In the genomic region with DNA sequence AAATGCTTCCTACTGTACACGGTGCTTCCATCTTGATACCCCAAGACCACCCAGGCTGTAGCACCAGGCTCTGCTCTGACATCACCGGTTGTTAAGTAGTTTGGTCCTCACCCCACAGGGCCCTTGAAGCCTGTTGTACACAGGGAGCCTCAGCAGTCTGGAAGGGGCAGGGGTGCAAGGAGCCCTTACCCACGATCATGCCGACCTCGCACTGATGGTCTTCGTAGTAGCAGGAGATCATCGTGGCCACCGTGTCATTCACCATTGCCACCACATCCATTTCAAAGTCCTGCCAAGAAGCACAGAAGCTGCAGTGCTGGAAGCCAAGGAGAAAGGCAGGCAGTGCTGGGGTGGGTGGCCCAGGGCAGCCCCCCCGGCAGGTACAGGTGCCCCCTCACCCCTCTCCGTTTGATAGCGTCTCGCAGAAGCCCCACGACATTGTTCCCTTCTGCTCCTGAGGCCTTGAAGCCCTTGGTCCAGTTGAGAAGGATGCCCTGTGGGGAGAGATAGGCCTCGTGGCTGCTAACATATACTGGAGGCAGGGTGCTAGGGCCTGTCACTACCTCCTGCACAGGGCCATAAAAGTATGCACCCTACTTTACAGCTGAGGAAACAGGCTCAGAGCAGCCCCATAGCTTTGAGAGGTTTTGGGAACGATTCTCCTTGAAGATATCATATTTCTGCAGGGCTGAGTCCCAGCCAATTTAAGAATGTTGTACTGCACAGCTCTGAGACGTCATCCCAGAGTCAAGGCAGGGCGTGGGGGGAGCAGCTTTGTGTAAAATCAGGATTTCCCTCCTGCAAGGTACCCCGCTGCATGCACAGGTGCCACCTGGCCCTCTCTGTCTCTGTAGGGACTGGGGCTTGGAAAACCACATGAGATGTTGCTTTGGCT, we compare ENCODE assay signal across 23 cellular contexts. TPM values are rescaled to one million over a fixed set of nuclear protein-coding genes. Genes with fewer than 3 reads are reported as not detected.
DNase-seq lines count a peak whose midpoint lies in the region; ATAC-seq, FAIRE-seq and TF ChIP-seq lines count a peak whose summit lies in the region.
"Had no signal": no experiment of that assay in that cellular context is flagged by ENCODE, and none has a peak within 500 bp of the region (broad histone marks: within the 10 kb centered on the region; RNA-seq: fewer than 3 reads in every experiment).

No MANE protein-coding gene starts in this region.

- CTCF ChIA-PET in IMR-90 (lab: Yijun Ruan, JAX): no interaction called here
- CTCF ChIA-PET in CD8-positive, alpha-beta memory T cell (lab: Charles Lee): no interaction called here

- H3K4me3 Mint-ChIP-seq in CD8-positive, alpha-beta memory T cell: no peak overlapping the region
- H3K4me3 Mint-ChIP-seq: activated B cell treated with CpG ODN at 0.5 μM for 24 hours, T-helper 17 cell had no signal

- peaks cover 2 to 7% of the 10 kb centered on the region in 2 donors for H3K27me3 Mint-ChIP-seq in CD8-positive, alpha-beta memory T cell
- H3K27me3 Mint-ChIP-seq: activated B cell treated with CpG ODN at 0.5 μM for 24 hours, T-helper 17 cell had no signal

- in situ Hi-C loops in IMR-90 (cut with MboI; ENCODE audit: low sequenced_read_pairs): no loop called here

- H2BK20ac ChIP-seq in IMR-90 (ENCODE audit: low read depth, low read length): no peak overlapping the region

- no peaks in the 10 kb centered on the region for H4K20me1 ChIP-seq in IMR-90 (ENCODE audit: insufficient read depth, low read length)

- H3K4me1 ChIP-seq in IMR-90 (ENCODE audit: control insufficient read depth, insufficient read depth, low read length): peaks cover 10% of the 10 kb centered on the region; the same call in 1 of the 2 replicates
- H3K4me1 ChIP-seq in CD8-positive, alpha-beta memory T cell (ENCODE audit: insufficient read depth, low read length): peaks cover 7% of the 10 kb centered on the region

- no peak overlapping the region for H2AK9ac ChIP-seq in IMR-90 (replicated peaks; ENCODE audit: low read depth, low read length, poor library complexity)

- POLR2A ChIA-PET in IMR-90 (lab: Charles Lee; ENCODE audit: unreplicated experiment): interaction anchor here (1.3 kb wide), 1 partner anchor 14 kb away, joined by 3 read pairs; no protein-coding TSS in a partner anchor
- POLR2A ChIA-PET in CD8-positive, alpha-beta memory T cell (lab: Charles Lee): no interaction called here

- no peak overlapping the region for H3K27ac ChIP-seq in IMR-90 (ENCODE audit: insufficient read depth, low read length)
- no peak overlapping the region for H3K27ac ChIP-seq in CD8-positive, alpha-beta memory T cell (ENCODE audit: low read depth, low read length)
- H3K27ac ChIP-seq: 22Rv1, upper lobe of left lung had no signal

- H2BK5ac ChIP-seq in IMR-90 (ENCODE audit: low read depth, low read length, poor library complexity, severe bottlenecking): no peak overlapping the region

- no peak overlapping the region; the same call in 1 of the 2 replicates for H4K5ac ChIP-seq in IMR-90 (ENCODE audit: low read depth, low read length)

- H4K8ac ChIP-seq in IMR-90 (ENCODE audit: low read depth in 2 of 2, low read length in 2 of 2): no peak overlapping the region

- no peaks in the 10 kb centered on the region for H3K36me3 ChIP-seq in IMR-90 (ENCODE audit: control insufficient read depth, insufficient read depth, low read length)
- no peaks in the 10 kb centered on the region for H3K36me3 ChIP-seq in CD8-positive, alpha-beta memory T cell (ENCODE audit: insufficient read depth, low read length)
- H3K36me3 ChIP-seq: BE2C, upper lobe of left lung had no signal

- FAIRE-seq in GM19239 (lab: Jason Lieb, UNC): no peak
- FAIRE-seq: D721Med had no signal

- DNase-seq in NCI-H2107 treated with DMSO at 0.1 percent for 48 hours (lab: John Stamatoyannopoulos, UW; ENCODE audit: unreplicated experiment) (peak; percentile 58), NCI-H2107 (lab: John Stamatoyannopoulos, UW) (no peak), IMR-90 (peak; percentile 30), fibroblast of peridontal ligament (ENCODE audit: extremely low read depth) (peak; percentile 63), posterior vena cava (ENCODE audit: low spot score) (peak; percentile 59), GM19239 (ENCODE audit: insufficient read length, low spot score) (no peak)
- DNase-seq in CD8-positive, alpha-beta memory T cell: no peak
- DNase-seq: activated B cell treated with CpG ODN at 0.5 μM for 24 hours; BE2C; dermis blood vessel endothelial cell; hypothalamus; NCI-H1417; NCI-H345; stimulated activated naive CD4-positive, alpha-beta T cell; T-helper 17 cell; upper lobe of left lung had no signal

- no peaks in the 10 kb centered on the region for H3K9me3 ChIP-seq in IMR-90 (ENCODE audit: control insufficient read depth, insufficient read depth, low read length)
- H3K9me3 ChIP-seq in CD8-positive, alpha-beta memory T cell (ENCODE audit: low read length): no peaks in the 10 kb centered on the region
- H3K9me3 ChIP-seq: BE2C, upper lobe of left lung had no signal

- dilution Hi-C loops in IMR-90 (cut with HindIII; ENCODE audit: low sequenced_read_pairs, unreplicated experiment): no loop called here

- H3K9ac ChIP-seq in IMR-90 (ENCODE audit: low read depth, low read length): no peak overlapping the region

- H3K79me1 ChIP-seq in IMR-90 (ENCODE audit: low read depth in 1 of 2, low read length in 2 of 2): no peaks in the 10 kb centered on the region

- no peak overlapping the region for H2BK15ac ChIP-seq in IMR-90 (ENCODE audit: low read depth, low read length)

- H3K4me1 Mint-ChIP-seq in CD8-positive, alpha-beta memory T cell: peaks cover 6 to 17% (median 6%) of the 10 kb centered on the region in 3 donors

- no peak overlapping the region for H3K4ac ChIP-seq in IMR-90 (ENCODE audit: low read depth, low read length)

- H3K56ac ChIP-seq in IMR-90 (ENCODE audit: extremely low read depth, insufficient read depth, low read length): no peak overlapping the region

- no peak overlapping the region for H4K91ac ChIP-seq in IMR-90 (ENCODE audit: insufficient read depth, low read depth, low read length)

- no peak overlapping the region for H2AK5ac ChIP-seq in IMR-90 (ENCODE audit: low read depth, low read length)

- ATAC-seq in IMR-90 (ENCODE audit: low read depth): peak; percentile 36
- ATAC-seq in GM21786 (IDR thresholded peaks at IDR 0.05; ENCODE audit: unreplicated experiment): no peak
- ATAC-seq: T-helper 17 cell had no signal

- H3K27ac Mint-ChIP-seq in CD8-positive, alpha-beta memory T cell: no peak overlapping the region
- H3K27ac Mint-ChIP-seq: activated B cell treated with CpG ODN at 0.5 μM for 24 hours, progenitor cell of endocrine pancreas, T-helper 17 cell had no signal

- no peak overlapping the region for H3K4me3 ChIP-seq in IMR-90 (ENCODE audit: insufficient read depth, low read depth, low read length)
- no peak overlapping the region for H3K4me3 ChIP-seq in CD8-positive, alpha-beta memory T cell (ENCODE audit: low read length)
- H3K4me3 ChIP-seq: upper lobe of left lung had no signal

- H3K4me2 ChIP-seq in IMR-90 (ENCODE audit: low read depth, low read length): no peak overlapping the region

- H3K18ac ChIP-seq in IMR-90 (ENCODE audit: low read depth, low read length): no peak overlapping the region

- no peak overlapping the region for H2AFZ ChIP-seq in IMR-90 (replicated peaks; ENCODE audit: low read length, poor library complexity)

- no peak for TF ChIP-seq CTCF in IMR-90 (conservative IDR thresholded peaks at IDR 0.05; ENCODE audit: low read depth, low read length)

- no peak for TF ChIP-seq RAD21 in IMR-90 (IDR thresholded peaks at IDR 0.05; ENCODE audit: low read length)

- 39% methylated on average over 3 of the region's 18 CpGs; no CpG with 5 or more reads in 1 of the 2 experiments for WGBS in IMR-90 (ENCODE audit: extremely low coverage in 2 of 2, insufficient read length in 1 of 2), 2 experiments

- TF ChIP-seq POLR2A in IMR-90 (IDR thresholded peaks at IDR 0.05; ENCODE audit: low read depth, low read length): no peak

- H3K9me1 ChIP-seq in IMR-90 (ENCODE audit: insufficient read depth, low read length): peaks cover 6% of the 10 kb centered on the region; the same call in 1 of the 2 replicates

- H3K36me3 Mint-ChIP-seq in CD8-positive, alpha-beta memory T cell: no peaks in the 10 kb centered on the region

- peaks cover 29% of the 10 kb centered on the region for H3K27me3 ChIP-seq in IMR-90 (ENCODE audit: control insufficient read depth, insufficient read depth, low read length)
- H3K27me3 ChIP-seq in CD8-positive, alpha-beta memory T cell (ENCODE audit: insufficient read depth, low read length, poor library complexity, severe bottlenecking): no peaks in the 10 kb centered on the region
- H3K27me3 ChIP-seq: BE2C had no signal

- BruUV-seq in IMR-90 (replicated peaks; lab: Mats Ljungman, UMichigan): no TSS peak

- intact Hi-C loops in IMR-90 (cut with micrococcal nuclease) (no loop called here), posterior vena cava (cut with DNase I) (loop anchor here in 1 of 2 donors (10.0 kb wide), 1 partner anchor 1625 kb away; no protein-coding TSS in a partner anchor)

- H2BK120ac ChIP-seq in IMR-90 (ENCODE audit: low read depth, low read length): no peak overlapping the region

- H3K14ac ChIP-seq in IMR-90 (replicated peaks; ENCODE audit: low read depth, low read length): no peak overlapping the region

- no peaks in the 10 kb centered on the region for H3K9me3 Mint-ChIP-seq in CD8-positive, alpha-beta memory T cell
- H3K9me3 Mint-ChIP-seq: activated B cell treated with CpG ODN at 0.5 μM for 24 hours had no signal

- no peak overlapping the region for H3K23ac ChIP-seq in IMR-90 (ENCODE audit: low read depth, low read length)

RNA-seq across cellular contexts. Expression of a gene that starts 8.7 kb away (rescaled TPM):
- not detected in 2 replicates for total RNA-seq in IMR-90 (2012; rRNA removed)
- polyA plus RNA-seq in IMR-90 (2012; rRNA removed): 0.24 TPM in 1 of 2 replicates, not detected in the other
- polyA plus RNA-seq in IMR-90 (2012; cell fraction: cytosol; rRNA removed): not detected in 2 replicates
- 0.40 TPM in 1 of 2 replicates, not detected in the other for polyA plus RNA-seq in IMR-90 (2012; cell fraction: nucleus; rRNA removed; ENCODE audit: low replicate concordance)
- total RNA-seq in posterior vena cava: 1 to 10 TPM in 1 of 2 donors, not detected in 1; 1.4 TPM
- not detected for total RNA-seq in CD8-positive, alpha-beta memory T cell
- not detected for polyA plus RNA-seq in CD8-positive, alpha-beta memory T cell
- total RNA-seq: activated B cell treated with CpG ODN at 0.5 μM for 24 hours, aorta, dermis blood vessel endothelial cell, esophagus mucosa, mucosa of gallbladder, T-helper 17 cell, upper lobe of left lung had no signal

RNA-seq across cellular contexts. Expression of a gene that starts 26.5 kb away (rescaled TPM):
- total RNA-seq in IMR-90 (2012; rRNA removed): 136 and 163 TPM in 2 replicates
- polyA plus RNA-seq in IMR-90 (2012; rRNA removed): 142 and 165 TPM in 2 replicates
- 137 and 138 TPM in 2 replicates for polyA plus RNA-seq in IMR-90 (2012; cell fraction: cytosol; rRNA removed)
- 99.1 and 163 TPM in 2 replicates for polyA plus RNA-seq in IMR-90 (2012; cell fraction: nucleus; rRNA removed; ENCODE audit: low replicate concordance)
- 10 to 100 TPM; 39.9 to 60.0 TPM for total RNA-seq in posterior vena cava
- 100 to 1,000 TPM; 279 to 291 TPM for total RNA-seq in CD8-positive, alpha-beta memory T cell
- polyA plus RNA-seq in CD8-positive, alpha-beta memory T cell: 74.1 TPM

RNA-seq across cellular contexts. Expression of a gene that starts 39.4 kb away (rescaled TPM):
- total RNA-seq in IMR-90 (2012; rRNA removed): 0.18 and 0.28 TPM in 2 replicates
- 0.07 and 0.14 TPM in 2 replicates for polyA plus RNA-seq in IMR-90 (2012; rRNA removed)
- 0.36 and 0.54 TPM in 2 replicates for polyA plus RNA-seq in IMR-90 (2012; cell fraction: cytosol; rRNA removed)
- 0.05 and 0.21 TPM in 2 replicates for polyA plus RNA-seq in IMR-90 (2012; cell fraction: nucleus; rRNA removed; ENCODE audit: low replicate concordance)
- total RNA-seq in posterior vena cava: under 1 TPM; 0.51 to 0.81 TPM
- total RNA-seq in CD8-positive, alpha-beta memory T cell: 1 to 10 TPM; 1.0 to 1.8 TPM
- 0.46 TPM for polyA plus RNA-seq in CD8-positive, alpha-beta memory T cell
- total RNA-seq: dermis blood vessel endothelial cell, esophagus mucosa had no signal

RNA-seq across cellular contexts. Expression of a gene that starts 45.7 kb away (rescaled TPM):
- total RNA-seq in IMR-90 (2012; rRNA removed) (1.1 and 1.4 TPM in 2 replicates), posterior vena cava (100 to 1,000 TPM; 783 to 919 TPM)
- polyA plus RNA-seq in IMR-90 (2012; rRNA removed): 5.5 and 5.7 TPM in 2 replicates
- polyA plus RNA-seq in IMR-90 (2012; cell fraction: cytosol; rRNA removed): 5.5 and 7.4 TPM in 2 replicates
- polyA plus RNA-seq in IMR-90 (2012; cell fraction: nucleus; rRNA removed; ENCODE audit: low replicate concordance): 21.5 and 34.8 TPM in 2 replicates
- 1 to 10 TPM; 8.4 to 8.9 TPM for total RNA-seq in CD8-positive, alpha-beta memory T cell
- 1.6 TPM for polyA plus RNA-seq in CD8-positive, alpha-beta memory T cell

RNA-seq across cellular contexts. Expression of a gene that starts 51.0 kb away (rescaled TPM):
- total RNA-seq in IMR-90 (2012; rRNA removed) (98.6 and 120 TPM in 2 replicates), posterior vena cava (10 to 100 TPM; 56.7 to 71.8 TPM)
- 110 and 115 TPM in 2 replicates for polyA plus RNA-seq in IMR-90 (2012; rRNA removed)
- 108 and 137 TPM in 2 replicates for polyA plus RNA-seq in IMR-90 (2012; cell fraction: cytosol; rRNA removed)
- 79.7 and 108 TPM in 2 replicates for polyA plus RNA-seq in IMR-90 (2012; cell fraction: nucleus; rRNA removed; ENCODE audit: low replicate concordance)
- total RNA-seq in CD8-positive, alpha-beta memory T cell: 10 to 100 TPM; 92.6 to 94.6 TPM
- 44.9 TPM for polyA plus RNA-seq in CD8-positive, alpha-beta memory T cell

Comparison
In these comparisons a context has a peak if more than half of its experiments do, and no peak if none do; other contexts are left out.
1. DNase-seq: peak in NCI-H2107 treated with DMSO at 0.1 percent for 48 hours (single experiment), IMR-90 (single experiment), fibroblast of peridontal ligament (single experiment) and posterior vena cava (single experiment); none in NCI-H2107 (single experiment), GM19239 (single experiment) and CD8-positive, alpha-beta memory T cell (0 of 5).